Comparison of ENCODE assay signal across 7 cellular contexts in the genomic region with DNA sequence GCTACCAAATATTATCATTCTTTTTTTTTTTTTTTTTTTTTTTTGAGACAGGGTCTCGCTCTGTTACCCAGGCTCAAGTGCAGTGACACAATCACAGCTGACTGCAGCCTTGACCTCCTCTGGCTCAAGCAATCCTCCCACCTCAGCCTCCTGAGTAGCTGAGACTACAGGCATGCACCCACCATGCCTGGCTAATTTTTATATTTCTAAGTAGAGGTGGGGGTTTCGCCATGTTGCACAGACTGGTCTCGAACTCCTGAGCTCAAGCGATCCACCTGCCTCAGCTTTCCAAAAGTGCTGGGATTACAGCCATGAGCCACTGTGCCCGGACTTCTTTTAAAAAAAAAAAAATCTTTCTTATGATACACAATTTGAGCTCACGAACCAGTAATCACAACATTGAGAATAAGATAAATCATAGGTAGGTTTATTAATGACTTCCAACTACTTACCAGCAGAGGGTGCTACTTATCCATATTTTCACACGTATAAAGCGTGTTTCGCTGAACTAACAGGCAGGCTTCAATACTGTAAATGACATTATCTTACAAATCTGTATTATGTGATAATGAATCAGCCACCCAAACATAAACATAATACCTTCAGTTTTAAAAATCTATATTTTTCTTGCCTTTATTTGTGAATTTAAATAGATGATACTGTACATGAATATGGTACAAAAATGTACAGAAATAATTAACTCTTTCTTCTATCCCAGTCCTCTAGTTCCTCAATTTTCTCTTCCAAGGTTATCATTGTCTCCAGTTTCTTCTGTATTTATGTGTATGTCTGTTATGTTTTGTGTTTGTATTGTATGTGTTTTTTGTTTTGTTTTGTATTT. TPM values are rescaled to one million over a fixed set of nuclear protein-coding genes. Genes with fewer than 3 reads are reported as not detected.
DNase-seq lines count a peak whose midpoint lies in the region; ATAC-seq, FAIRE-seq and TF ChIP-seq lines count a peak whose summit lies in the region.

No MANE protein-coding gene starts in this region.

- no peaks in the 10 kb centered on the region for H3K36me3 ChIP-seq in SK-N-SH (replicated peaks in 1 of 2; ENCODE audit: control insufficient read depth in 1 of 2, insufficient read depth in 2 of 2, low read length in 1 of 2)
- H3K36me3 ChIP-seq in esophagus squamous epithelium, result no peaks in the 10 kb centered on the region

- H3K4me1 ChIP-seq in SK-N-SH (ENCODE audit: control insufficient read depth in 1 of 2, insufficient read depth in 2 of 2, low read depth in 1 of 2, low read length in 1 of 2) (no peaks in the 10 kb centered on the region), esophagus squamous epithelium (no peaks in the 10 kb centered on the region)

- H3K36me3 Mint-ChIP-seq in natural killer cell treated with Interleukin-12 subunit alpha and Interleukin-12 subunit beta and Interleukin-15 and Interleukin-18, amount 100 ng/mL, for 72 hours, result no peaks in the 10 kb centered on the region

- H3K27ac Mint-ChIP-seq in natural killer cell treated with Interleukin-12 subunit alpha and Interleukin-12 subunit beta and Interleukin-15 and Interleukin-18, amount 100 ng/mL, for 72 hours, result no peak overlapping the region

- H3K79me2 ChIP-seq in SK-N-SH (ENCODE audit: insufficient read depth), result no peaks in the 10 kb centered on the region

- no peak overlapping the region for H3K4me2 ChIP-seq in SK-N-SH

- peak; percentile 71 to 72 for ATAC-seq in natural killer cell treated with Interleukin-12 subunit alpha and Interleukin-12 subunit beta and Interleukin-15 and Interleukin-18, amount 100 ng/mL, for 72 hours

- no peak overlapping the region for H3K9ac ChIP-seq in SK-N-SH

- H3F3A ChIP-seq in SK-N-SH (replicated peaks; ENCODE audit: insufficient read depth), result no peaks in the 10 kb centered on the region

- TF ChIP-seq RAD21 in SK-N-SH (IDR thresholded peaks at IDR 0.05; ENCODE audit: low read length), result peak; percentile 90

- DNase-seq in H54 (ENCODE audit: insufficient read length, low spot score), result peak; percentile 31
- DNase-seq in NCI-H1105 treated with DMSO at 0.1 percent for 48 hours (lab: John Stamatoyannopoulos, UW), result peak; percentile 80
- DNase-seq in SK-N-SH, result peak; percentile 56
- DNase-seq in esophagus squamous epithelium (lab: John Stamatoyannopoulos, UW), result no peak
- DNase-seq in natural killer cell treated with Interleukin-12 subunit alpha and Interleukin-12 subunit beta and Interleukin-15 and Interleukin-18, amount 100 ng/mL, for 72 hours (ENCODE audit: low spot score), result no peak
- DNase-seq in COLO668 (lab: John Stamatoyannopoulos, UW; ENCODE audit: unreplicated experiment), result no peak

- TF ChIP-seq EP300 in SK-N-SH (IDR thresholded peaks at IDR 0.05; ENCODE audit: borderline replicate concordance in 1 of 2, low read depth in 1 of 2, low read length in 1 of 2), result no peak

- H4K20me1 ChIP-seq in SK-N-SH (ENCODE audit: insufficient read depth), result no peaks in the 10 kb centered on the region

- FAIRE-seq in G401.6 (lab: Jason Lieb, UNC) (peak; percentile 86), H54 (lab: Jason Lieb, UNC) (peak; percentile 78)

- no peaks in the 10 kb centered on the region for H3K4me1 Mint-ChIP-seq in natural killer cell treated with Interleukin-12 subunit alpha and Interleukin-12 subunit beta and Interleukin-15 and Interleukin-18, amount 100 ng/mL, for 72 hours (ENCODE audit: low read depth in 2 of 2)

- no peaks in the 10 kb centered on the region for H3K27me3 ChIP-seq in SK-N-SH (ENCODE audit: insufficient read depth)
- H3K27me3 ChIP-seq in esophagus squamous epithelium, result no peaks in the 10 kb centered on the region

- intact Hi-C loops in esophagus squamous epithelium (cut with DNase I), result no loop called here

- TF ChIP-seq CTCF in SK-N-SH (IDR thresholded peaks at IDR 0.05) (peak; percentile 75), esophagus squamous epithelium (IDR thresholded peaks at IDR 0.05) (peak; percentile 36 to 82 (median 72))

- H3K27me3 Mint-ChIP-seq in natural killer cell treated with Interleukin-12 subunit alpha and Interleukin-12 subunit beta and Interleukin-15 and Interleukin-18, amount 100 ng/mL, for 72 hours, result peaks cover 10 to 12% of the 10 kb centered on the region in 2 donors

- H2AFZ ChIP-seq in SK-N-SH (ENCODE audit: low read depth), result no peak overlapping the region

- TF ChIP-seq POLR2A in H54 (IDR thresholded peaks at IDR 0.05; ENCODE audit: low read depth, low read length) (no peak), esophagus squamous epithelium (IDR thresholded peaks at IDR 0.05) (no peak)

- H3K9me3 Mint-ChIP-seq in natural killer cell treated with Interleukin-12 subunit alpha and Interleukin-12 subunit beta and Interleukin-15 and Interleukin-18, amount 100 ng/mL, for 72 hours, result no peaks in the 10 kb centered on the region

- H3K4me3 Mint-ChIP-seq in natural killer cell treated with Interleukin-12 subunit alpha and Interleukin-12 subunit beta and Interleukin-15 and Interleukin-18, amount 100 ng/mL, for 72 hours, result no peak overlapping the region

- POLR2A ChIA-PET in SK-N-SH (lab: Yijun Ruan, JAX), result no interaction called here

- CTCF ChIA-PET in SK-N-SH (lab: Yijun Ruan, JAX), result interaction anchor here (0.6 to 3.7 kb wide), 42 partner anchors 8 to 406 kb away, joined by 3 to 45 read pairs (median 4); partner anchors contain the start of genes DNAI7 and ETFRF1

- WGBS in SK-N-SH (ENCODE audit: low lambda C conversion rate), result 43% methylated on average over 9 of the region's 9 CpGs
- WGBS in esophagus squamous epithelium, 2 donors, result 33 to 42% methylated on average over 9 of the region's 9 CpGs

- H3K27ac ChIP-seq in SK-N-SH (ENCODE audit: low read depth in 2 of 2, low read length in 1 of 2) (no peak overlapping the region), esophagus squamous epithelium (no peak overlapping the region)

- H3K9me3 ChIP-seq in SK-N-SH, result no peaks in the 10 kb centered on the region
- H3K9me3 ChIP-seq in esophagus squamous epithelium, result no peaks in the 10 kb centered on the region

- no peak overlapping the region for H3K4me3 ChIP-seq in SK-N-SH (ENCODE audit: low read depth in 2 of 2, low read length in 1 of 2)
- H3K4me3 ChIP-seq in esophagus squamous epithelium, result no peak overlapping the region

- no peaks in the 10 kb centered on the region for H3K9me2 ChIP-seq in SK-N-SH

TF ChIP-seq in SK-N-SH, 30 proteins besides CTCF, POLR2A, EP300 and RAD21:
- TF ChIP-seq SIN3A (IDR thresholded peaks at IDR 0.05; ENCODE audit: borderline replicate concordance, low read depth, low read length), result no peak
- TF ChIP-seq NRF1 (IDR thresholded peaks at IDR 0.05; ENCODE audit: low read depth, low read length), result no peak
- no peak for TF ChIP-seq FOXM1 (IDR thresholded peaks at IDR 0.05; ENCODE audit: low read depth)
- no peak for TF ChIP-seq EZH2phosphoT487 (IDR thresholded peaks at IDR 0.05; ENCODE audit: borderline replicate concordance, low read depth)
- TF ChIP-seq FOXJ3 (CRISPR knock-in tag; IDR thresholded peaks at IDR 0.05), result no peak
- no peak for TF ChIP-seq POLR2AphosphoS5 (IDR thresholded peaks at IDR 0.05; ENCODE audit: low read depth, low read length)
- TF ChIP-seq SMC3 (IDR thresholded peaks at IDR 0.05; ENCODE audit: low read depth, low read length), result peak; percentile 85
- TF ChIP-seq YY1 (IDR thresholded peaks at IDR 0.05; ENCODE audit: low read depth), result no peak

RNA-seq across cellular contexts. Expression of gene BCAT1, which starts 42.5 kb away (rescaled TPM):
- 7.7 and 9.1 TPM in 2 replicates for polyA plus RNA-seq in SK-N-SH (2012; rRNA removed)
- polyA plus RNA-seq in SK-N-SH (2012; cell fraction: cytosol; rRNA removed), result 12.2 and 12.4 TPM in 2 replicates
- polyA plus RNA-seq in SK-N-SH (2012; cell fraction: nucleus; rRNA removed), result 7.0 and 12.2 TPM in 2 replicates
- total RNA-seq in esophagus squamous epithelium, result 10 to 100 TPM in 2 of 4 donors, 1 to 10 TPM in 1, under 1 TPM in 1; 0.87 to 28.3 (median 9.6) TPM
- 10 to 100 TPM; 14.5 to 49.4 TPM for total RNA-seq in natural killer cell treated with Interleukin-12 subunit alpha and Interleukin-12 subunit beta and Interleukin-15 and Interleukin-18, amount 100 ng/mL, for 72 hours

Comparison
In these comparisons a context has a peak if more than half of its experiments do, and no peak if none do; other contexts are left out.
1. DNase-seq: peak in H54 (single experiment), NCI-H1105 treated with DMSO at 0.1 percent for 48 hours (single experiment) and SK-N-SH (single experiment); none in esophagus squamous epithelium (single experiment), natural killer cell treated with Interleukin-12 subunit alpha and Interleukin-12 subunit beta and Interleukin-15 and Interleukin-18, amount 100 ng/mL, for 72 hours (single experiment) and COLO668 (single experiment).